In the genomic region with DNA sequence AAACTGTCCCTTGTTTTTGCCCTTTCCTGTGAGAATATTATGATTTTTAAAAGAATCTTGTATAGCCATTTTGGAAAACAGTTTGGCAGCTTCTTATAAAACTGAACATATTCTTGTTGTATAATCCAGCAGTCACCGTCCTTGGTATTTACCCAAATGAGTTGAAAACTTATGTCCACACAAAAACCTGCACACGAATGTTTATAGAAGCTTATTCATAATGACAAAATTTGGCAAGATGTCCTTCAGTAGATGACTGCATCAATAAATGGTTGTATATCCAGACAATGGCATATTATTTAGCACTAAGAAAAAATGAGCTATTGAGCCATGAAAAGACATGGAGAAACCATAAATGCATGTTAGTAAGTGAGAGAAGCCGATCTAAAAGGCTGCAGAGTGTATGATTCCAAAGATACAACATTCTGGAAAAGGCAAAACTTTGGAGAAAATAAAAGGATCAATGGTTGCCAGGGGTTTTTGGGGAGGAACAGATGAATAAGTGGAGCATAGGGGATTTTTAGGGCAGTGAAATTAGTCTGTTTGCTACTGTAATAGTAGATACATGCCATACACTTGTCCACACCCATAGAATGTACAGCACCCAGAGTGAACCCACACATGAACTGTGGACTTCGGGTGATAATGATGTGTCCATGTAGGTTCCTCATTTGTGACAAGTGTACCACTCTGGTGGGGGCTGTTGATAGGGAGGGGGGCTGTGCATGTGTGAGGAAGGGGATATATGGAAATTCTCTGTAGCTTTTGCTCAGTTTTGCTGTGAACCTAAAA, we compare ENCODE assay signal across 18 cellular contexts. TPM values are rescaled to one million over a fixed set of nuclear protein-coding genes. Genes with fewer than 3 reads are reported as not detected.
DNase-seq lines count a peak whose midpoint lies in the region; ATAC-seq and TF ChIP-seq lines count a peak whose summit lies in the region.
"Had no signal": no experiment of that assay in that cellular context is flagged by ENCODE, and none has a peak within 500 bp of the region (broad histone marks: within the 10 kb centered on the region; RNA-seq: fewer than 3 reads in every experiment).

No MANE protein-coding gene starts in this region.

- H3K27me3 ChIP-seq in mammary epithelial cell (ENCODE audit: insufficient read depth, low read length) (no peaks in the 10 kb centered on the region), heart left ventricle (no peaks in the 10 kb centered on the region)

- no peak overlapping the region for H3K27ac Mint-ChIP-seq in MCF 10A (ENCODE audit: low read depth, unreplicated experiment)
- H3K27ac Mint-ChIP-seq in activated CD4-positive, alpha-beta T cell treated with anti-CD3 and anti-CD28 coated beads, Interleukin-2, amount 10 ng/mL, durations not matched to agents 24 days and 14 days, result no peak overlapping the region
- H3K27ac Mint-ChIP-seq: CD4-positive, alpha-beta T cell had no signal

- H3K36me3 ChIP-seq in mammary epithelial cell (ENCODE audit: insufficient read depth, low read length) (peaks cover 1% of the 10 kb centered on the region), heart left ventricle (peaks cover 0 to 7% (median 0%) of the 10 kb centered on the region in 9 donors)
- H3K36me3 ChIP-seq: HAP-1 had no signal

- no peak for TF ChIP-seq POLR2A in heart left ventricle (IDR thresholded peaks at IDR 0.05)

- no peak for TF ChIP-seq CTCF in mammary epithelial cell (conservative IDR thresholded peaks at IDR 0.05 in 1 of 2, IDR thresholded peaks at IDR 0.05 in 1 of 2; ENCODE audit: extremely low read depth in 1 of 2, insufficient read depth in 1 of 2, low read depth in 1 of 2, low read length in 2 of 2)
- no peak for TF ChIP-seq CTCF in MCF 10A (IDR thresholded peaks at IDR 0.05; ENCODE audit: unreplicated experiment)
- no peak for TF ChIP-seq CTCF in heart left ventricle (IDR thresholded peaks at IDR 0.05)

- no peak overlapping the region for H3K4me3 Mint-ChIP-seq in MCF 10A (ENCODE audit: unreplicated experiment)
- H3K4me3 Mint-ChIP-seq in activated CD4-positive, alpha-beta T cell treated with anti-CD3 and anti-CD28 coated beads, Interleukin-2, amount 10 ng/mL, durations not matched to agents 24 days and 14 days, result no peak overlapping the region
- H3K4me3 Mint-ChIP-seq: CD4-positive, alpha-beta T cell had no signal

- H3K4me1 ChIP-seq in mammary epithelial cell (ENCODE audit: insufficient read depth, low read length) (no peaks in the 10 kb centered on the region), heart left ventricle (peaks cover 0 to 46% (median 19%) of the 10 kb centered on the region in 12 donors)
- H3K4me1 ChIP-seq: HAP-1 had no signal

- peaks cover 33% of the 10 kb centered on the region for H3K79me2 ChIP-seq in mammary epithelial cell (ENCODE audit: insufficient read depth, low read length)

- H3K4me3 ChIP-seq in mammary epithelial cell (replicated peaks in 1 of 3; ENCODE audit: insufficient read depth in 1 of 3, low read depth in 2 of 3, low read length in 3 of 3) (no peak overlapping the region), heart left ventricle (no peak overlapping the region)
- H3K4me3 ChIP-seq: HAP-1 had no signal

- intact Hi-C loops in mammary epithelial cell (cut with micrococcal nuclease) (no loop called here), MCF 10A (cut with micrococcal nuclease) (no loop called here), heart left ventricle (cut with DNase I) (no loop called here)
- intact Hi-C loops in activated CD4-positive, alpha-beta T cell treated with anti-CD3 and anti-CD28 coated beads, Interleukin-2, amount 10 ng/mL, durations not matched to agents 24 days and 14 days (cut with micrococcal nuclease), result no loop called here

- H3K27me3 Mint-ChIP-seq in MCF 10A (ENCODE audit: insufficient read depth, unreplicated experiment), result no peaks in the 10 kb centered on the region
- H3K27me3 Mint-ChIP-seq in activated CD4-positive, alpha-beta T cell treated with anti-CD3 and anti-CD28 coated beads, Interleukin-2, amount 10 ng/mL, durations not matched to agents 24 days and 14 days, result no peaks in the 10 kb centered on the region
- H3K27me3 Mint-ChIP-seq: CD4-positive, alpha-beta T cell had no signal

- H2AFZ ChIP-seq in mammary epithelial cell (ENCODE audit: low read depth, low read length), result no peak overlapping the region

- no peak for ATAC-seq in heart left ventricle

- 46% methylated on average over 4 of the region's 4 CpGs for WGBS in mammary epithelial cell (ENCODE audit: low coverage, missing lambda C conversion rate)
- 81 to 91% (median 87%) methylated on average over 4 of the region's 4 CpGs for WGBS in heart left ventricle, 4 donors

- POLR2A ChIA-PET in MCF 10A (lab: Yijun Ruan, JAX), result no interaction called here

- no TSS peak for BruUV-seq in mammary epithelial cell (replicated peaks; lab: Mats Ljungman, UMichigan)
- no TSS peak for BruUV-seq in MCF 10A (replicated peaks; lab: Mats Ljungman, UMichigan)

- peaks cover 26% of the 10 kb centered on the region for H3K4me1 Mint-ChIP-seq in MCF 10A (ENCODE audit: insufficient read depth, unreplicated experiment)
- peaks cover 20% of the 10 kb centered on the region for H3K4me1 Mint-ChIP-seq in activated CD4-positive, alpha-beta T cell treated with anti-CD3 and anti-CD28 coated beads, Interleukin-2, amount 10 ng/mL, durations not matched to agents 24 days and 14 days

- H3K4me2 ChIP-seq in mammary epithelial cell (ENCODE audit: insufficient read depth, low read depth, low read length), result no peak overlapping the region

- no peak overlapping the region for H3K9ac ChIP-seq in mammary epithelial cell (ENCODE audit: insufficient read depth, low read length)

- H3K27ac ChIP-seq in mammary epithelial cell (ENCODE audit: insufficient read depth, low read depth, low read length), result no peak overlapping the region
- H3K27ac ChIP-seq in heart left ventricle, result no peak overlapping the region
- H3K27ac ChIP-seq: RWPE1 had no signal

- dilution Hi-C loops in mammary epithelial cell (cut with HindIII; ENCODE audit: low sequenced_read_pairs), result no loop called here

- no peaks in the 10 kb centered on the region for H4K20me1 ChIP-seq in mammary epithelial cell (ENCODE audit: insufficient read depth, low read length)

- in situ Hi-C loops in mammary epithelial cell (cut with MboI; ENCODE audit: low sequenced_read_pairs in 2 of 2), result no loop called here
- in situ Hi-C loops in SK-MEL-5 (cut with HindIII; ENCODE audit: low pct_unique_long_range_greater_than_20kb, low sequenced_read_pairs), result no loop called here

- H3K36me3 Mint-ChIP-seq in MCF 10A (ENCODE audit: insufficient read depth, unreplicated experiment), result no peaks in the 10 kb centered on the region
- peaks cover 7% of the 10 kb centered on the region for H3K36me3 Mint-ChIP-seq in activated CD4-positive, alpha-beta T cell treated with anti-CD3 and anti-CD28 coated beads, Interleukin-2, amount 10 ng/mL, durations not matched to agents 24 days and 14 days (ENCODE audit: low read depth)

- H3K9me3 Mint-ChIP-seq in MCF 10A (ENCODE audit: unreplicated experiment), result no peaks in the 10 kb centered on the region
- H3K9me3 Mint-ChIP-seq in activated CD4-positive, alpha-beta T cell treated with anti-CD3 and anti-CD28 coated beads, Interleukin-2, amount 10 ng/mL, durations not matched to agents 24 days and 14 days, result no peaks in the 10 kb centered on the region
- H3K9me3 Mint-ChIP-seq: CD4-positive, alpha-beta T cell had no signal

- CTCF ChIA-PET in mammary epithelial cell (lab: Charles Lee; ENCODE audit: low non-redundant PET) (no interaction called here), MCF 10A (lab: Yijun Ruan, JAX) (interaction anchor here (0.6 kb wide), 1 partner anchor 34 kb away, joined by 3 read pairs; no protein-coding TSS in a partner anchor)

- H3K9me3 ChIP-seq in mammary epithelial cell (replicated peaks; ENCODE audit: insufficient read depth, low read length) (no peaks in the 10 kb centered on the region), heart left ventricle (no peaks in the 10 kb centered on the region)
- H3K9me3 ChIP-seq: HAP-1 had no signal

- DNase-seq in mammary epithelial cell, result peak; percentile 44
- DNase-seq in MCF 10A (ENCODE audit: unreplicated experiment), result no peak
- DNase-seq in SK-MEL-5 (ENCODE audit: low read depth, low spot score), result peak; percentile 11
- peak; percentile 22 for DNase-seq in foreskin melanocyte
- peak; percentile 54 for DNase-seq in superior temporal gyrus (ENCODE audit: extremely low spot score)
- no peak for DNase-seq in heart left ventricle
- no peak for DNase-seq in activated CD4-positive, alpha-beta T cell treated with anti-CD3 and anti-CD28 coated beads, Interleukin-2, amount 10 ng/mL, durations not matched to agents 24 days and 14 days
- no peak for DNase-seq in cerebellum (ENCODE audit: low spot score)
- DNase-seq: Calu3; CD4-positive, alpha-beta T cell; DMS53; NCI-H1436; NCI-H2029; NCI-H2171; NCI-H446 treated with DMSO at 0.1 percent for 48 hours; NK-92 treated with Interleukin-12 subunit alpha and Interleukin-12 subunit beta, amount 100 ng/mL, for 24 hours had no signal

RNA-seq across cellular contexts. Expression of a gene that starts 31.7 kb away (rescaled TPM):
- 10 to 100 TPM; 15.7 to 21.7 TPM for total RNA-seq in mammary epithelial cell
- polyA plus RNA-seq in mammary epithelial cell, result 8.1 TPM
- 86.4 TPM for polyA minus RNA-seq in mammary epithelial cell
- 25.4 and 28.2 TPM in 2 replicates for total RNA-seq in MCF 10A (2022)
- 20.0 and 20.7 TPM in 2 replicates for total RNA-seq in SK-MEL-5 (2014; rRNA removed; shearing (Covaris generic))
- 27.5 and 34.8 TPM in 2 replicates for polyA plus RNA-seq in SK-MEL-5 (2015; cell fraction: cytosol; rRNA removed)
- 39.9 and 53.9 TPM in 2 replicates for polyA plus RNA-seq in SK-MEL-5 (2015; cell fraction: nucleus; rRNA removed)
- total RNA-seq in heart left ventricle, result 10 to 100 TPM; 24.8 to 42.8 (median 32.9) TPM
- 10 to 100 TPM; 14.4 to 17.7 TPM for polyA plus RNA-seq in heart left ventricle
- 36.2 and 39.8 TPM in 2 replicates for total RNA-seq in activated CD4-positive, alpha-beta T cell treated with anti-CD3 and anti-CD28 coated beads, Interleukin-2, amount 10 ng/mL, durations not matched to agents 24 days and 14 days
- 11.6 TPM for total RNA-seq in cerebellum

Comparison
In these comparisons a context has a peak if more than half of its experiments do, and no peak if none do; other contexts are left out.
1. DNase-seq: peak in mammary epithelial cell (single experiment), SK-MEL-5 (single experiment), foreskin melanocyte (single experiment) and superior temporal gyrus (single experiment); none in MCF 10A (single experiment), heart left ventricle (0 of 5), activated CD4-positive, alpha-beta T cell treated with anti-CD3 and anti-CD28 coated beads, Interleukin-2, amount 10 ng/mL, durations not matched to agents 24 days and 14 days (single experiment) and cerebellum (single experiment).